ENCODE assay signal across 1 cellular context in the genomic region with DNA sequence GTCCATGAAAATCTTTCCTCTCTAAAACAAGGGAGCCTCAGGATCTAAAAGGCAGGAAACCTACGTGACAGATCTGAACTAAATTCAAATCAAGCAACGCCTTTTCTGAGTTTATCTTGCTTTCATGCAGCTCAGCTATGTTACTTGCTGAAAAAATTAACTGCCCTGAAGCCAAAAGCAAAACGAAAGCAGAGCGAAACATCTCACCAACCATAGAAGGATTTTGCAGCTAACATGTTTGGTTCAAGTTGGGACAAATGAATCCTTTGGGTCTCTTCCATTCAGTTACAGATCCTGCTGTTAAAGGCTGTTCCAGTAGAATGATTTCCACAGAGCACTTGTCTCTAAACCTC.
TF ChIP-seq lines count a peak whose summit lies in the region.

No MANE protein-coding gene starts in this region.

TF ChIP-seq in H1, 55 proteins besides CTCF, POLR2A, EP300 and RAD21:
- TF ChIP-seq BCL11A (IDR thresholded peaks at IDR 0.05; ENCODE audit: low read depth in 2 of 2, low read length in 2 of 2) (no peak), EZH2 (IDR thresholded peaks at IDR 0.05; ENCODE audit: low read depth, low read length, severe bottlenecking) (no peak), CTBP2 (IDR thresholded peaks at IDR 0.05; ENCODE audit: borderline replicate concordance, insufficient read depth, insufficient read length, low read length) (no peak), ASH2L (IDR thresholded peaks at IDR 0.05; ENCODE audit: low read length) (no peak), RBBP5 (IDR thresholded peaks at IDR 0.05; ENCODE audit: borderline replicate concordance, low read depth, low read length) (no peak), SIRT6 (IDR thresholded peaks at IDR 0.05; ENCODE audit: low read length) (no peak), RNF2 (IDR thresholded peaks at IDR 0.05; ENCODE audit: borderline replicate concordance, low read depth, low read length, missing control alignments, poor library complexity, severe bottlenecking) (no peak), ZNF274 (IDR thresholded peaks at IDR 0.05; ENCODE audit: borderline replicate concordance, extremely low read depth, low read length) (no peak), SP2 (IDR thresholded peaks at IDR 0.05; ENCODE audit: low read length) (no peak), POLR2AphosphoS5 (IDR thresholded peaks at IDR 0.05; ENCODE audit: low read depth, low read length) (no peak), RXRA (IDR thresholded peaks at IDR 0.05; ENCODE audit: insufficient read depth, low read depth, low read length) (no peak)
- TF ChIP-seq, protein P1, sequence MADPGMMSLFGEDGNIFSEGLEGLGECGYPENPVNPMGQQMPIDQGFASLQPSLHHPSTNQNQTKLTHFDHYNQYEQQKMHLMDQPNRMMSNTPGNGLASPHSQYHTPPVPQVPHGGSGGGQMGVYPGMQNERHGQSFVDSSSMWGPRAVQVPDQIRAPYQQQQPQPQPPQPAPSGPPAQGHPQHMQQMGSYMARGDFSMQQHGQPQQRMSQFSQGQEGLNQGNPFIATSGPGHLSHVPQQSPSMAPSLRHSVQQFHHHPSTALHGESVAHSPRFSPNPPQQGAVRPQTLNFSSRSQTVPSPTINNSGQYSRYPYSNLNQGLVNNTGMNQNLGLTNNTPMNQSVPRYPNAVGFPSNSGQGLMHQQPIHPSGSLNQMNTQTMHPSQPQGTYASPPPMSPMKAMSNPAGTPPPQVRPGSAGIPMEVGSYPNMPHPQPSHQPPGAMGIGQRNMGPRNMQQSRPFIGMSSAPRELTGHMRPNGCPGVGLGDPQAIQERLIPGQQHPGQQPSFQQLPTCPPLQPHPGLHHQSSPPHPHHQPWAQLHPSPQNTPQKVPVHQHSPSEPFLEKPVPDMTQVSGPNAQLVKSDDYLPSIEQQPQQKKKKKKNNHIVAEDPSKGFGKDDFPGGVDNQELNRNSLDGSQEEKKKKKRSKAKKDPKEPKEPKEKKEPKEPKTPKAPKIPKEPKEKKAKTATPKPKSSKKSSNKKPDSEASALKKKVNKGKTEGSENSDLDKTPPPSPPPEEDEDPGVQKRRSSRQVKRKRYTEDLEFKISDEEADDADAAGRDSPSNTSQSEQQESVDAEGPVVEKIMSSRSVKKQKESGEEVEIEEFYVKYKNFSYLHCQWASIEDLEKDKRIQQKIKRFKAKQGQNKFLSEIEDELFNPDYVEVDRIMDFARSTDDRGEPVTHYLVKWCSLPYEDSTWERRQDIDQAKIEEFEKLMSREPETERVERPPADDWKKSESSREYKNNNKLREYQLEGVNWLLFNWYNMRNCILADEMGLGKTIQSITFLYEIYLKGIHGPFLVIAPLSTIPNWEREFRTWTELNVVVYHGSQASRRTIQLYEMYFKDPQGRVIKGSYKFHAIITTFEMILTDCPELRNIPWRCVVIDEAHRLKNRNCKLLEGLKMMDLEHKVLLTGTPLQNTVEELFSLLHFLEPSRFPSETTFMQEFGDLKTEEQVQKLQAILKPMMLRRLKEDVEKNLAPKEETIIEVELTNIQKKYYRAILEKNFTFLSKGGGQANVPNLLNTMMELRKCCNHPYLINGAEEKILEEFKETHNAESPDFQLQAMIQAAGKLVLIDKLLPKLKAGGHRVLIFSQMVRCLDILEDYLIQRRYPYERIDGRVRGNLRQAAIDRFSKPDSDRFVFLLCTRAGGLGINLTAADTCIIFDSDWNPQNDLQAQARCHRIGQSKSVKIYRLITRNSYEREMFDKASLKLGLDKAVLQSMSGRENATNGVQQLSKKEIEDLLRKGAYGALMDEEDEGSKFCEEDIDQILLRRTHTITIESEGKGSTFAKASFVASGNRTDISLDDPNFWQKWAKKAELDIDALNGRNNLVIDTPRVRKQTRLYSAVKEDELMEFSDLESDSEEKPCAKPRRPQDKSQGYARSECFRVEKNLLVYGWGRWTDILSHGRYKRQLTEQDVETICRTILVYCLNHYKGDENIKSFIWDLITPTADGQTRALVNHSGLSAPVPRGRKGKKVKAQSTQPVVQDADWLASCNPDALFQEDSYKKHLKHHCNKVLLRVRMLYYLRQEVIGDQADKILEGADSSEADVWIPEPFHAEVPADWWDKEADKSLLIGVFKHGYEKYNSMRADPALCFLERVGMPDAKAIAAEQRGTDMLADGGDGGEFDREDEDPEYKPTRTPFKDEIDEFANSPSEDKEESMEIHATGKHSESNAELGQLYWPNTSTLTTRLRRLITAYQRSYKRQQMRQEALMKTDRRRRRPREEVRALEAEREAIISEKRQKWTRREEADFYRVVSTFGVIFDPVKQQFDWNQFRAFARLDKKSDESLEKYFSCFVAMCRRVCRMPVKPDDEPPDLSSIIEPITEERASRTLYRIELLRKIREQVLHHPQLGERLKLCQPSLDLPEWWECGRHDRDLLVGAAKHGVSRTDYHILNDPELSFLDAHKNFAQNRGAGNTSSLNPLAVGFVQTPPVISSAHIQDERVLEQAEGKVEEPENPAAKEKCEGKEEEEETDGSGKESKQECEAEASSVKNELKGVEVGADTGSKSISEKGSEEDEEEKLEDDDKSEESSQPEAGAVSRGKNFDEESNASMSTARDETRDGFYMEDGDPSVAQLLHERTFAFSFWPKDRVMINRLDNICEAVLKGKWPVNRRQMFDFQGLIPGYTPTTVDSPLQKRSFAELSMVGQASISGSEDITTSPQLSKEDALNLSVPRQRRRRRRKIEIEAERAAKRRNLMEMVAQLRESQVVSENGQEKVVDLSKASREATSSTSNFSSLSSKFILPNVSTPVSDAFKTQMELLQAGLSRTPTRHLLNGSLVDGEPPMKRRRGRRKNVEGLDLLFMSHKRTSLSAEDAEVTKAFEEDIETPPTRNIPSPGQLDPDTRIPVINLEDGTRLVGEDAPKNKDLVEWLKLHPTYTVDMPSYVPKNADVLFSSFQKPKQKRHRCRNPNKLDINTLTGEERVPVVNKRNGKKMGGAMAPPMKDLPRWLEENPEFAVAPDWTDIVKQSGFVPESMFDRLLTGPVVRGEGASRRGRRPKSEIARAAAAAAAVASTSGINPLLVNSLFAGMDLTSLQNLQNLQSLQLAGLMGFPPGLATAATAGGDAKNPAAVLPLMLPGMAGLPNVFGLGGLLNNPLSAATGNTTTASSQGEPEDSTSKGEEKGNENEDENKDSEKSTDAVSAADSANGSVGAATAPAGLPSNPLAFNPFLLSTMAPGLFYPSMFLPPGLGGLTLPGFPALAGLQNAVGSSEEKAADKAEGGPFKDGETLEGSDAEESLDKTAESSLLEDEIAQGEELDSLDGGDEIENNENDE (IDR thresholded peaks at IDR 0.05; ENCODE audit: insufficient replicate concordance, low read length) = no peak
